1 cellular context compared by ENCODE assay signal in the genomic region with DNA sequence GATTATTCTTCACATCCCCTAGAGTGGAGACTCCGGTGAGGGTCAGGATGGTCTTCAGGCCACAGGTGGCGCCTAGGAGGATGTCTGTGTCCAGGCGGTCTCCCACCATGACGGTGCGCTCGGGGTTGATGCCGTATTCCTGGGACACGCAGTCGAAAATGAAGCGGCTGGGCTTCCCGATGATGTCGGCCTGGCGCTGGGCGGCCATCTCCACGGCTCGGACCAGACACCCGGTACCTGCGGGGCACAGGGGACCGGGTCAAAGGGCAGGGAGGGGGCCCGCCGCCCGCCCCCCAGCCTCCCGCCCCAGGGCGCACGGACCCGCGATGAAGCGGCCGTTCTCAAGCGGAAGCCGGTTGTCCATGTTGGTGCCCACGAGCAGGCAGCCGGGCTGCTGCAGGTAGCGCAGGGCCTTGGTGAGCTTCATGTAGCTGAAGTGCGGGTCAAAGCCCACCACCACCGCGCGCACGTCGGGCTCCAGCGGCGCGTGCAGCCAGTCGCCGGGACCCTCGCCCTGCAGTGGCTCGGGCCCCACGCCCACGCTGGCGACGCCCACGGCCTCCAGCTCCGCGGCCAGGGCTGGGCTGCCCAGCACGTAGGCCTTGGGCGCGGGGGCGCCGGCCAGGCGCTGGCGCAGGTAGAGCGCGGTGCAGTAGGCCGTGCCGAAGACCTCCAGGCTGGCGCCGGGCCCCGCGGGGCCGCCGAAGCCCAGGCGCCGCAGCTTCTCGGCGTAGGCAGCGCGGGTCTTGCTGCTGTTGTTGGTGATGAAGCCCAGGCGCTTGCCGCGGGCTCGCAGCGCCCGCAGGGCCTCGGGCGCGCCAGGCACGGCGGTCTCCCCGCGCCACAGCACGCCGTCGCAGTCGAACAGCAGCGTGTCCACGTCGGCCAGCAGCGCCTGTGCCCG.
TF ChIP-seq lines count a peak whose summit lies in the region.

No MANE protein-coding gene starts in this region.

TF ChIP-seq in SK-N-SH treated with all-trans-retinoic acid at 6 μM for 48 hours, 23 proteins besides CTCF, POLR2A, EP300 and RAD21 (continued from another document):
- TF ChIP-seq, protein P1, sequence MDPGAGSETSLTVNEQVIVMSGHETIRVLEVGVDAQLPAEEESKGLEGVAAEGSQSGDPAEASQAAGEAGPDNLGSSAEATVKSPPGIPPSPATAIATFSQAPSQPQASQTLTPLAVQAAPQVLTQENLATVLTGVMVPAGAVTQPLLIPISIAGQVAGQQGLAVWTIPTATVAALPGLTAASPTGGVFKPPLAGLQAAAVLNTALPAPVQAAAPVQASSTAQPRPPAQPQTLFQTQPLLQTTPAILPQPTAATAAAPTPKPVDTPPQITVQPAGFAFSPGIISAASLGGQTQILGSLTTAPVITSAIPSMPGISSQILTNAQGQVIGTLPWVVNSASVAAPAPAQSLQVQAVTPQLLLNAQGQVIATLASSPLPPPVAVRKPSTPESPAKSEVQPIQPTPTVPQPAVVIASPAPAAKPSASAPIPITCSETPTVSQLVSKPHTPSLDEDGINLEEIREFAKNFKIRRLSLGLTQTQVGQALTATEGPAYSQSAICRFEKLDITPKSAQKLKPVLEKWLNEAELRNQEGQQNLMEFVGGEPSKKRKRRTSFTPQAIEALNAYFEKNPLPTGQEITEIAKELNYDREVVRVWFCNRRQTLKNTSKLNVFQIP (CRISPR knock-in tag; IDR thresholded peaks at IDR 0.05; ENCODE audit: borderline replicate concordance, low read depth), result no peak
- no peak for TF ChIP-seq ESRRG (CRISPR knock-in tag; IDR thresholded peaks at IDR 0.05)
- no peak for TF ChIP-seq PPARA (CRISPR knock-in tag; IDR thresholded peaks at IDR 0.05; ENCODE audit: borderline replicate concordance)
- no peak for TF ChIP-seq ZC3H10 (CRISPR knock-in tag; IDR thresholded peaks at IDR 0.05)
- TF ChIP-seq ZNF565 (CRISPR knock-in tag; conservative IDR thresholded peaks at IDR 0.05; ENCODE audit: low read depth), result no peak
- TF ChIP-seq, protein P2, sequence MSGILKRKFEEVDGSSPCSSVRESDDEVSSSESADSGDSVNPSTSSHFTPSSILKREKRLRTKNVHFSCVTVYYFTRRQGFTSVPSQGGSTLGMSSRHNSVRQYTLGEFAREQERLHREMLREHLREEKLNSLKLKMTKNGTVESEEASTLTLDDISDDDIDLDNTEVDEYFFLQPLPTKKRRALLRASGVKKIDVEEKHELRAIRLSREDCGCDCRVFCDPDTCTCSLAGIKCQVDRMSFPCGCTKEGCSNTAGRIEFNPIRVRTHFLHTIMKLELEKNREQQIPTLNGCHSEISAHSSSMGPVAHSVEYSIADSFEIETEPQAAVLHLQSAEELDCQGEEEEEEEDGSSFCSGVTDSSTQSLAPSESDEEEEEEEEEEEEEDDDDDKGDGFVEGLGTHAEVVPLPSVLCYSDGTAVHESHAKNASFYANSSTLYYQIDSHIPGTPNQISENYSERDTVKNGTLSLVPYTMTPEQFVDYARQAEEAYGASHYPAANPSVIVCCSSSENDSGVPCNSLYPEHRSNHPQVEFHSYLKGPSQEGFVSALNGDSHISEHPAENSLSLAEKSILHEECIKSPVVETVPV (CRISPR knock-in tag; IDR thresholded peaks at IDR 0.05), result no peak
- no peak for TF ChIP-seq ZFP30 (CRISPR knock-in tag; IDR thresholded peaks at IDR 0.05)
- TF ChIP-seq GLIS3 (CRISPR knock-in tag; IDR thresholded peaks at IDR 0.05), result no peak
